In genomic region chr2:127625146-127625943, GRCh38 we compare ENCODE assay signal across 29 cellular contexts. TPM values are rescaled to one million over a fixed set of nuclear protein-coding genes. Genes with fewer than 3 reads are reported as not detected.
DNase-seq lines count a peak whose midpoint lies in the region; ATAC-seq, FAIRE-seq and TF ChIP-seq lines count a peak whose summit lies in the region.
"Had no signal": no experiment of that assay in that cellular context is flagged by ENCODE, and none has a peak within 500 bp of the region (broad histone marks: within the 10 kb centered on the region; RNA-seq: fewer than 3 reads in every experiment).

No MANE protein-coding gene starts in this region.

- H3K9me3 Mint-ChIP-seq in effector memory CD8-positive, alpha-beta T cell: no peaks in the 10 kb centered on the region
- H3K9me3 Mint-ChIP-seq: activated CD8-positive, alpha-beta T cell treated with anti-CD3 and anti-CD28 coated beads for 36 hours; activated naive CD4-positive, alpha-beta T cell treated with anti-CD3 and anti-CD28 coated beads, Interleukin-2, amount 10 ng/mL, durations not matched to agents 7 days and 5 days; neural progenitor cell; T-cell had no signal

- no peak overlapping the region for H3K4me3 Mint-ChIP-seq in effector memory CD8-positive, alpha-beta T cell
- H3K4me3 Mint-ChIP-seq: activated CD8-positive, alpha-beta T cell treated with anti-CD3 and anti-CD28 coated beads for 36 hours; activated naive CD4-positive, alpha-beta T cell treated with anti-CD3 and anti-CD28 coated beads, Interleukin-2, amount 10 ng/mL, durations not matched to agents 7 days and 5 days; neural progenitor cell; T-cell had no signal

- H3K36me3 ChIP-seq in KOPT-K1 (ENCODE audit: insufficient read depth, low read length) (peaks cover 94% of the 10 kb centered on the region), HepG2 (replicated peaks in 1 of 2; ENCODE audit: control insufficient read depth in 1 of 2, insufficient read depth in 2 of 2, low read length in 2 of 2) (no peaks in the 10 kb centered on the region), suprapubic skin (no peaks in the 10 kb centered on the region)
- H3K36me3 ChIP-seq: neural progenitor cell, thoracic aorta had no signal

- H3K4me2 ChIP-seq in HepG2 (ENCODE audit: low read depth, low read length): no peak overlapping the region
- H3K4me2 ChIP-seq: neural progenitor cell, PC-9, smooth muscle cell had no signal

- H3K79me2 ChIP-seq in HepG2 (ENCODE audit: insufficient read depth, low read length): no peaks in the 10 kb centered on the region

- H3K27ac ChIP-seq in KOPT-K1 (ENCODE audit: low read depth, low read length, poor library complexity, severe bottlenecking) (peak overlapping the region; percentile 99), HepG2 (ENCODE audit: extremely low read length, insufficient read depth, low read length) (no peak overlapping the region), suprapubic skin (no peak overlapping the region)
- H3K27ac ChIP-seq: 22Rv1, neural progenitor cell, PC-9, thoracic aorta had no signal

- intact Hi-C loops in HepG2 (cut with micrococcal nuclease; ENCODE audit: unreplicated experiment): no loop called here

- no peak overlapping the region for H3K27ac Mint-ChIP-seq in effector memory CD8-positive, alpha-beta T cell
- H3K27ac Mint-ChIP-seq: activated CD8-positive, alpha-beta T cell treated with anti-CD3 and anti-CD28 coated beads for 36 hours; neural progenitor cell; T-cell had no signal

- no peaks in the 10 kb centered on the region for H4K20me1 ChIP-seq in HepG2 (ENCODE audit: insufficient read depth, low read length)

- peaks cover 20 to 40% of the 10 kb centered on the region in 2 donors for H3K27me3 Mint-ChIP-seq in effector memory CD8-positive, alpha-beta T cell
- H3K27me3 Mint-ChIP-seq: activated CD8-positive, alpha-beta T cell treated with anti-CD3 and anti-CD28 coated beads for 36 hours; T-cell had no signal

- DNase-seq in activated T-cell treated with anti-CD3 and anti-CD28 coated beads, Interleukin-2, amount 50 U/mL, for 1 hour: peak; percentile 14
- no peak for DNase-seq in activated T-cell treated with anti-CD3 and anti-CD28 coated beads for 4 hours
- no peak for DNase-seq in HepG2 (ENCODE audit: low spot score)
- DNase-seq in suprapubic skin (ENCODE audit: low spot score in 2 of 2): peak; percentile 54 to 68
- DNase-seq in DMS114 treated with DMSO at 0.1 percent for 48 hours (lab: John Stamatoyannopoulos, UW; ENCODE audit: unreplicated experiment): no peak
- DNase-seq in effector memory CD8-positive, alpha-beta T cell: no peak
- DNase-seq: activated CD8-positive, alpha-beta T cell treated with anti-CD3 and anti-CD28 coated beads for 36 hours; anterior cingulate cortex; central memory CD4-positive, alpha-beta T cell; islet precursor cell; Karpas-422; MV-4-11; NCI-H1694; NCI-H510A; PC-9; stimulated activated CD4-positive, alpha-beta T cell treated with anti-CD3 and anti-CD28 coated beads, Interleukin-4, amount 100 ng/mL, for 1 hour; stimulated activated naive CD4-positive, alpha-beta T cell had no signal

- H3K9ac ChIP-seq in HepG2 (ENCODE audit: insufficient read depth, low read depth, low read length): no peak overlapping the region
- H3K9ac ChIP-seq: neural progenitor cell had no signal

- no peaks in the 10 kb centered on the region for H3K4me1 ChIP-seq in HepG2 (ENCODE audit: insufficient read depth, low read length)
- no peaks in the 10 kb centered on the region for H3K4me1 ChIP-seq in suprapubic skin
- H3K4me1 ChIP-seq: neural progenitor cell had no signal

- WGBS in HepG2 (ENCODE audit: low lambda C conversion rate): 22% methylated on average over 14 of the region's 16 CpGs
- 87% methylated on average over 6 of the region's 16 CpGs for WGBS in suprapubic skin

- peak; percentile 15 for ATAC-seq in HepG2
- no peak for ATAC-seq in HG03469 (IDR thresholded peaks at IDR 0.05; ENCODE audit: unreplicated experiment)
- no peak for ATAC-seq in effector memory CD8-positive, alpha-beta T cell (replicated peaks)
- ATAC-seq: activated CD8-positive, alpha-beta T cell treated with anti-CD3 and anti-CD28 coated beads for 36 hours; T-cell had no signal

- H3K27me3 ChIP-seq in HepG2 (ENCODE audit: control insufficient read depth in 1 of 2, insufficient read depth in 2 of 2, low read length in 2 of 2): peaks cover 25 to 91% of the 10 kb centered on the region in 2 experiments
- peaks cover 9% of the 10 kb centered on the region for H3K27me3 ChIP-seq in suprapubic skin
- H3K27me3 ChIP-seq: neural progenitor cell had no signal

- no peak for FAIRE-seq in HepG2 (lab: Jason Lieb, UNC)
- FAIRE-seq: endothelial cell of umbilical vein had no signal

- TF ChIP-seq POLR2A in HepG2 (IDR thresholded peaks at IDR 0.05; ENCODE audit: insufficient read depth in 1 of 2, low read depth in 2 of 2, low read length in 2 of 2) (no peak), suprapubic skin (IDR thresholded peaks at IDR 0.05) (no peak)

- peaks cover 7% of the 10 kb centered on the region for H3K36me3 Mint-ChIP-seq in effector memory CD8-positive, alpha-beta T cell (ENCODE audit: insufficient read depth)
- H3K36me3 Mint-ChIP-seq: activated naive CD4-positive, alpha-beta T cell treated with anti-CD3 and anti-CD28 coated beads, Interleukin-2, amount 10 ng/mL, durations not matched to agents 7 days and 5 days; neural progenitor cell; T-cell had no signal

- peaks cover 0 to 3% of the 10 kb centered on the region in 2 donors for H3K4me1 Mint-ChIP-seq in effector memory CD8-positive, alpha-beta T cell (ENCODE audit: low read depth in 2 of 2)
- H3K4me1 Mint-ChIP-seq: activated naive CD4-positive, alpha-beta T cell treated with anti-CD3 and anti-CD28 coated beads, Interleukin-2, amount 10 ng/mL, durations not matched to agents 7 days and 5 days had no signal

- TF ChIP-seq RAD21 in HepG2 (CRISPR knock-in tag; IDR thresholded peaks at IDR 0.05): no peak

- POLR2A ChIA-PET in HepG2 (lab: Yijun Ruan, JAX): no interaction called here

- in situ Hi-C loops in HepG2 (cut with HindIII; ENCODE audit: extremely low pct_ligation_motif_present, low pct_unique_long_range_greater_than_20kb): no loop called here

- CTCF ChIA-PET in HepG2 (lab: Yijun Ruan, JAX; ENCODE audit: low intra/inter-chr PET ratio, low total read pairs): no interaction called here

- no peak overlapping the region for H2AFZ ChIP-seq in HepG2 (ENCODE audit: low read length)
- H2AFZ ChIP-seq: neural progenitor cell, PC-9 had no signal

- H3K9me3 ChIP-seq in KOPT-K1 (ENCODE audit: insufficient read depth, low read length, poor library complexity, severe bottlenecking) (no peaks in the 10 kb centered on the region), HepG2 (ENCODE audit: low read length) (no peaks in the 10 kb centered on the region), suprapubic skin (no peaks in the 10 kb centered on the region)
- H3K9me3 ChIP-seq: thoracic aorta had no signal

- TF ChIP-seq EP300 in HepG2 (IDR thresholded peaks at IDR 0.05; ENCODE audit: low read depth in 2 of 2, low read length in 2 of 2) (no peak), HepG2 (CRISPR knock-in tag; IDR thresholded peaks at IDR 0.05; ENCODE audit: borderline replicate concordance) (no peak), suprapubic skin (IDR thresholded peaks at IDR 0.05) (no peak)

- H3K4me3 ChIP-seq in HepG2 (replicated peaks in 1 of 3; ENCODE audit: insufficient read depth in 1 of 3, low read depth in 2 of 3, low read length in 3 of 3) (no peak overlapping the region), suprapubic skin (no peak overlapping the region)
- H3K4me3 ChIP-seq: neural progenitor cell, PC-9, smooth muscle cell, thoracic aorta had no signal

- TF ChIP-seq CTCF in HepG2 (CRISPR knock-in tag; IDR thresholded peaks at IDR 0.05) (no peak), suprapubic skin (IDR thresholded peaks at IDR 0.05) (no peak)

- no TSS peak for BruUV-seq in HepG2 (replicated peaks; lab: Mats Ljungman, UMichigan)

RNA-seq across cellular contexts. Expression of gene GPR17, which starts 20.6 kb away (rescaled TPM):
- total RNA-seq in HepG2 (2016; rRNA removed; fragmentation: Illumina TruSeq; extraction: Trizol) (not detected in 2 replicates), suprapubic skin (under 1 TPM in 2 of 4 donors, not detected in 2; 0.48 to 0.52 TPM)
- not detected in 2 replicates for total RNA-seq in HepG2 (2016; cell fraction: cytosol; rRNA removed; fragmentation: Illumina TruSeq; extraction: Trizol; ENCODE audit: low read depth)
- total RNA-seq in HepG2 (2016; cell fraction: insoluble cytoplasmic fraction; rRNA removed; fragmentation: Illumina TruSeq; extraction: Trizol): not detected in 2 replicates
- not detected in 2 replicates for total RNA-seq in HepG2 (2016; cell fraction: membrane; rRNA removed; fragmentation: Illumina TruSeq; extraction: Trizol)
- total RNA-seq in HepG2 (2016; cell fraction: nucleus; rRNA removed; fragmentation: Illumina TruSeq; extraction: Trizol): not detected in 2 replicates
- polyA plus RNA-seq in HepG2 (2011; rRNA removed): not detected in 2 replicates
- polyA plus RNA-seq in HepG2 (2011; cell fraction: cytosol; rRNA removed): not detected in 2 replicates
- polyA plus RNA-seq in HepG2 (2011; cell fraction: nucleus; rRNA removed): not detected in 2 replicates
- not detected in 2 replicates for polyA plus RNA-seq in HepG2 (2012)
- not detected in 2 replicates for polyA plus RNA-seq in HepG2 (2016; cell fraction: cytosol; fragmentation: Illumina TruSeq; extraction: Trizol; ENCODE audit: low read depth)
- polyA plus RNA-seq in HepG2 (2016; cell fraction: insoluble cytoplasmic fraction; fragmentation: Illumina TruSeq; extraction: Trizol; ENCODE audit: low read depth): not detected in 2 replicates
- not detected in 2 replicates for polyA plus RNA-seq in HepG2 (2016; cell fraction: membrane; fragmentation: Illumina TruSeq; extraction: Trizol; ENCODE audit: low read depth)
- polyA plus RNA-seq in HepG2 (2016; cell fraction: nucleus; fragmentation: Illumina TruSeq; extraction: Trizol; ENCODE audit: insufficient read depth, low read depth): not detected in 2 replicates
- 0.08 TPM in 1 of 2 replicates, not detected in the other for polyA minus RNA-seq in HepG2 (2011; rRNA and poly(A)+ RNA removed; ENCODE audit: low replicate concordance)
- polyA minus RNA-seq in HepG2 (2011; cell fraction: cytosol; rRNA and poly(A)+ RNA removed): not detected in 2 replicates
- not detected in 2 replicates for polyA minus RNA-seq in HepG2 (2011; cell fraction: nucleus; rRNA and poly(A)+ RNA removed)
- total RNA-seq: activated CD8-positive, alpha-beta T cell treated with anti-CD3 and anti-CD28 coated beads for 36 hours; dermis microvascular lymphatic vessel endothelial cell; endothelial cell of umbilical vein; H4; PC-9; pulmonary artery endothelial cell; smooth muscle cell; T-cell; thoracic aorta had no signal
- polyA plus RNA-seq: smooth muscle cell had no signal

RNA-seq across cellular contexts. Expression of gene LIMS2, which starts 50.0 kb away (rescaled TPM):
- 0.90 and 1.0 TPM in 2 replicates for total RNA-seq in HepG2 (2016; rRNA removed; fragmentation: Illumina TruSeq; extraction: Trizol)
- 1.9 and 3.6 TPM in 2 replicates for total RNA-seq in HepG2 (2016; cell fraction: cytosol; rRNA removed; fragmentation: Illumina TruSeq; extraction: Trizol; ENCODE audit: low read depth)
- 0.85 and 1.2 TPM in 2 replicates for total RNA-seq in HepG2 (2016; cell fraction: insoluble cytoplasmic fraction; rRNA removed; fragmentation: Illumina TruSeq; extraction: Trizol)
- 2.6 and 3.9 TPM in 2 replicates for total RNA-seq in HepG2 (2016; cell fraction: membrane; rRNA removed; fragmentation: Illumina TruSeq; extraction: Trizol)
- 0.56 and 0.81 TPM in 2 replicates for total RNA-seq in HepG2 (2016; cell fraction: nucleus; rRNA removed; fragmentation: Illumina TruSeq; extraction: Trizol)
- 1.9 and 2.0 TPM in 2 replicates for polyA plus RNA-seq in HepG2 (2011; rRNA removed)
- polyA plus RNA-seq in HepG2 (2011; cell fraction: cytosol; rRNA removed): 2.1 and 3.1 TPM in 2 replicates
- polyA plus RNA-seq in HepG2 (2011; cell fraction: nucleus; rRNA removed): 2.0 and 2.2 TPM in 2 replicates
- 2.1 and 3.9 TPM in 2 replicates for polyA plus RNA-seq in HepG2 (2012)
- polyA plus RNA-seq in HepG2 (2016; cell fraction: cytosol; fragmentation: Illumina TruSeq; extraction: Trizol; ENCODE audit: low read depth): 8.9 and 10.7 TPM in 2 replicates
- 2.4 and 3.4 TPM in 2 replicates for polyA plus RNA-seq in HepG2 (2016; cell fraction: insoluble cytoplasmic fraction; fragmentation: Illumina TruSeq; extraction: Trizol; ENCODE audit: low read depth)
- polyA plus RNA-seq in HepG2 (2016; cell fraction: membrane; fragmentation: Illumina TruSeq; extraction: Trizol; ENCODE audit: low read depth): 8.6 and 9.2 TPM in 2 replicates
- polyA plus RNA-seq in HepG2 (2016; cell fraction: nucleus; fragmentation: Illumina TruSeq; extraction: Trizol; ENCODE audit: insufficient read depth, low read depth): 1.5 TPM in 2 replicates
- 0.07 and 4.5 TPM in 2 replicates for polyA minus RNA-seq in HepG2 (2011; rRNA and poly(A)+ RNA removed; ENCODE audit: low replicate concordance)
- polyA minus RNA-seq in HepG2 (2011; cell fraction: cytosol; rRNA and poly(A)+ RNA removed): 1.2 and 1.9 TPM in 2 replicates
- 1.2 and 1.6 TPM in 2 replicates for polyA minus RNA-seq in HepG2 (2011; cell fraction: nucleus; rRNA and poly(A)+ RNA removed)
- total RNA-seq in suprapubic skin: 10 to 100 TPM in 2 of 4 donors, 1 to 10 TPM in 2; 9.2 to 40.0 (median 15.4) TPM

Comparison
In these comparisons a context has a peak if more than half of its experiments do, and no peak if none do; other contexts are left out.
1. DNase-seq: peak in activated T-cell treated with anti-CD3 and anti-CD28 coated beads, Interleukin-2, amount 50 U/mL, for 1 hour (single experiment) and suprapubic skin (2 of 2); none in activated T-cell treated with anti-CD3 and anti-CD28 coated beads for 4 hours (single experiment), HepG2 (single experiment), DMS114 treated with DMSO at 0.1 percent for 48 hours (single experiment) and effector memory CD8-positive, alpha-beta T cell (0 of 3).